ENCODE assay signal across 10 cellular contexts in genomic region chr15:69794643-69795461, GRCh38.
DNase-seq lines count a peak whose midpoint lies in the region; ATAC-seq and TF ChIP-seq lines count a peak whose summit lies in the region.
"Had no signal": no experiment of that assay in that cellular context is flagged by ENCODE, and none has a peak within 500 bp of the region (broad histone marks: within the 10 kb centered on the region; RNA-seq: fewer than 3 reads in every experiment).

No MANE protein-coding gene starts in this region.

- H3K36me3 ChIP-seq in ACC112 (ENCODE audit: insufficient read depth, low read length) (no peaks in the 10 kb centered on the region), PC-3 (ENCODE audit: low read depth, low read length) (no peaks in the 10 kb centered on the region), fibroblast of lung (ENCODE audit: control insufficient read depth, insufficient read depth, low read length) (no peaks in the 10 kb centered on the region)
- H3K36me3 ChIP-seq: BE2C had no signal

- no peaks in the 10 kb centered on the region for H4K20me1 ChIP-seq in PC-3 (ENCODE audit: low read length)
- no peaks in the 10 kb centered on the region for H4K20me1 ChIP-seq in fibroblast of lung (ENCODE audit: control insufficient read depth, extremely low read depth, insufficient read depth, low read length)

- no peak overlapping the region for H3K4me3 ChIP-seq in ACC112 (ENCODE audit: low read depth, low read length)
- H3K4me3 ChIP-seq in PC-3 (ENCODE audit: low read length) = 0 out of 2 replicates have a peak overlapping the region, but pooled peaks have one; percentile 8
- H3K4me3 ChIP-seq in fibroblast of lung (replicated peaks in 1 of 4; ENCODE audit: control extremely low read depth in 1 of 4, insufficient read depth in 1 of 4, low read depth in 3 of 4, low read length in 4 of 4) = no peak overlapping the region
- H3K4me3 ChIP-seq: GM12878 had no signal

- no peaks in the 10 kb centered on the region for H3K9me2 ChIP-seq in PC-3 (replicated peaks; ENCODE audit: low read length)

- H3K27me3 ChIP-seq in ACC112 (ENCODE audit: insufficient read depth, low read length) (0 out of 2 replicates have a peak, but pooled peaks cover 3% of the 10 kb centered on the region), PC-3 (ENCODE audit: low read length) (no peaks in the 10 kb centered on the region), fibroblast of lung (ENCODE audit: control insufficient read depth, insufficient read depth, low read length) (no peaks in the 10 kb centered on the region)
- H3K27me3 ChIP-seq: BE2C had no signal

- H3K4me1 ChIP-seq in ACC112 (ENCODE audit: control insufficient read depth, insufficient read depth, low read length, unreplicated experiment) (peaks cover 13% of the 10 kb centered on the region), PC-3 (ENCODE audit: insufficient read depth, low read length) (peaks cover 18% of the 10 kb centered on the region), fibroblast of lung (ENCODE audit: control insufficient read depth, extremely low read depth, insufficient read depth, low read length) (peaks cover 8% of the 10 kb centered on the region)
- H3K4me1 ChIP-seq: BE2C had no signal

- CTCF ChIA-PET in PC-3 (lab: Charles Lee) = no interaction called here

- intact Hi-C loops in PC-3 (cut with micrococcal nuclease) = no loop called here

- no peak for ATAC-seq in PC-3
- ATAC-seq: GM12878 had no signal

- H3K9me3 ChIP-seq in PC-3 (ENCODE audit: low read length) (no peaks in the 10 kb centered on the region), fibroblast of lung (ENCODE audit: control insufficient read depth, insufficient read depth, low read depth, low read length) (no peaks in the 10 kb centered on the region)
- H3K9me3 ChIP-seq: BE2C had no signal

- H2AFZ ChIP-seq in ACC112 (ENCODE audit: low read length, unreplicated experiment) = peak overlapping the region; percentile 34
- H2AFZ ChIP-seq in PC-3 (ENCODE audit: low read length) = peak overlapping the region; percentile 35
- H2AFZ ChIP-seq in fibroblast of lung (ENCODE audit: low read length) = peak overlapping the region; percentile 15

- BruUV-seq in PC-3 (replicated peaks; lab: Mats Ljungman, UMichigan) = no TSS peak

- H3K79me2 ChIP-seq in ACC112 (ENCODE audit: control insufficient read depth, insufficient read depth, low read length, unreplicated experiment) (no peaks in the 10 kb centered on the region), PC-3 (ENCODE audit: low read length) (no peaks in the 10 kb centered on the region), fibroblast of lung (ENCODE audit: control insufficient read depth, insufficient read depth, low read length) (no peaks in the 10 kb centered on the region)

- H3F3A ChIP-seq in PC-3 (ENCODE audit: low read length, unreplicated experiment) = no peaks in the 10 kb centered on the region

- POLR2A ChIA-PET in PC-3 (lab: Charles Lee; ENCODE audit: unreplicated experiment) = no interaction called here

- no peak for TF ChIP-seq CTCF in PC-3 (conservative IDR thresholded peaks at IDR 0.05; ENCODE audit: low read depth, low read length)
- no peak for TF ChIP-seq CTCF in fibroblast of lung (conservative IDR thresholded peaks at IDR 0.05 in 1 of 2, IDR thresholded peaks at IDR 0.05 in 1 of 2; ENCODE audit: low read depth in 1 of 2, low read length in 2 of 2)

- DNase-seq in PC-3 (peak; percentile 62), fibroblast of lung (ENCODE audit: low read depth in 2 of 2) (peak; percentile 13 to 79), myocyte (ENCODE audit: low read depth) (peak; percentile 51), activated gamma-delta T cell treated with Interleukin-2 at 50 U/mL for 16 hours (no peak), nucleus accumbens (lab: John Stamatoyannopoulos, UW) (no peak), NCI-H187 (lab: John Stamatoyannopoulos, UW) (no peak)
- no peak for DNase-seq in stimulated activated CD4-positive, alpha-beta T cell treated with anti-CD3 and anti-CD28 coated beads, Interleukin-2, amount 100 ng/mL, for 48 hours
- DNase-seq: BE2C had no signal

- H3K4me2 ChIP-seq in PC-3 (ENCODE audit: low read length) (peak overlapping the region; percentile 5), fibroblast of lung (ENCODE audit: extremely low read depth, insufficient read depth, low read length) (peak overlapping the region; percentile 29)

- H3K9ac ChIP-seq in PC-3 (ENCODE audit: low read length) (no peak overlapping the region), fibroblast of lung (ENCODE audit: insufficient read depth, low read length) (no peak overlapping the region)

- H3K27ac ChIP-seq in ACC112 (ENCODE audit: low read depth, low read length) (peak overlapping the region; percentile 23; the same call in 1 of the 2 replicates), PC-3 (ENCODE audit: low read length) (no peak overlapping the region), fibroblast of lung (ENCODE audit: insufficient read depth, low read length) (peak overlapping the region; percentile 16)

Comparison
In these comparisons a context has a peak if more than half of its experiments do, and no peak if none do; other contexts are left out.
1. DNase-seq: peak in PC-3 (single experiment), fibroblast of lung (2 of 2) and myocyte (single experiment); none in activated gamma-delta T cell treated with Interleukin-2 at 50 U/mL for 16 hours (single experiment), nucleus accumbens (0 of 56), NCI-H187 (0 of 2) and stimulated activated CD4-positive, alpha-beta T cell treated with anti-CD3 and anti-CD28 coated beads, Interleukin-2, amount 100 ng/mL, for 48 hours (0 of 2).
2. Peak in every context shown above with its lines, with median percentiles within 50 percentile points of each other: H2AFZ ChIP-seq.